ENCODE assay signal across 8 cellular contexts in the genomic region with DNA sequence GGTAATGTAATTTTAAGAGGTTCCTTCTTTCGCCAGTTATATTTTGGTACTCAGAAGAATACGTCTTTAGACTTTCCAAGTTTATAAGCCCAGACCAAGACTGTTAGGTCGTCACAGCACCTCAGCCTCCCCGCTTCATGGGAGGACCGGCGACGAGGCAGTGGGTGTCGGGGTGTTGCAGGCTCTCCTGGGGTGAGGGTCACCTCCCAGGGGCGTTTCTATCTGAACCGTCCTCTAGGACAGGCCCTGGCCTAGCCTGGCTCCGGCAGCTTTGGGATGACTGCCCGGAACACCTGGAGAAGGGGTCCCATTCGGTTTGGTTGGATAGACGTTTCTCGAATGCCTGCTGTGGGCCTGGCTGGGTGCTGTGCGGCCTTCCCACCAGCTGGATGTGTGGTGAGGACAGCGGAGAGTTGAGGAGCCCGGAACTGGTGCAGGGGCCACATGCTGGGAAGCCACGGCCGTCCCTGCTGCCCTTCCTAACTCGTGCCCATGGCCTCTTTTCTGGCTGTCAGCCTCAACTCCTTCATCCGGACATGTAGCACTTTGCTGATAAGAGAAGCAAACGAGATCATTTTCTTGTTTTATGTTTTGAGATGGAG. TPM values are rescaled to one million over a fixed set of nuclear protein-coding genes. Genes with fewer than 3 reads are reported as not detected.
DNase-seq lines count a peak whose midpoint lies in the region; ATAC-seq and TF ChIP-seq lines count a peak whose summit lies in the region.

No MANE protein-coding gene starts in this region.

- H3K27me3 ChIP-seq in kidney epithelial cell (ENCODE audit: control insufficient read depth, insufficient read depth, low read length), result peaks cover 3% of the 10 kb centered on the region
- no peaks in the 10 kb centered on the region for H3K27me3 ChIP-seq in suprapubic skin

- TF ChIP-seq CTCF in kidney epithelial cell (IDR thresholded peaks at IDR 0.05; ENCODE audit: insufficient read depth, low read length, poor library complexity, severe bottlenecking) (no peak), suprapubic skin (IDR thresholded peaks at IDR 0.05) (no peak)

- H3K9me3 ChIP-seq in suprapubic skin, result no peaks in the 10 kb centered on the region

- no peak for TF ChIP-seq EP300 in suprapubic skin (IDR thresholded peaks at IDR 0.05)

- peaks cover 1% of the 10 kb centered on the region for H3K36me3 Mint-ChIP-seq in activated CD4-positive, alpha-beta T cell treated with anti-CD3 and anti-CD28 coated beads for 36 hours (ENCODE audit: low read depth)
- H3K36me3 Mint-ChIP-seq in activated naive CD8-positive, alpha-beta T cell, result no peaks in the 10 kb centered on the region

- no peaks in the 10 kb centered on the region for H3K36me3 ChIP-seq in kidney epithelial cell (ENCODE audit: control insufficient read depth, insufficient read depth, low read length)
- peaks cover 4% of the 10 kb centered on the region for H3K36me3 ChIP-seq in suprapubic skin

- DNase-seq in activated CD4-positive, alpha-beta T cell treated with anti-CD3 and anti-CD28 coated beads for 36 hours, result no peak
- DNase-seq in activated CD4-positive, alpha-beta T cell treated with anti-CD3 and anti-CD28 coated beads, Interleukin-2, amount 50 U/mL, for 48 hours, result no peak
- DNase-seq in kidney epithelial cell (ENCODE audit: low read depth) (no peak), suprapubic skin (ENCODE audit: low spot score in 2 of 2) (no peak), DMS53 (lab: John Stamatoyannopoulos, UW) (no peak), DMS79 (lab: John Stamatoyannopoulos, UW) (no peak), KBM-7 (no peak)

- peak overlapping the region; percentile 60 for H3K27ac Mint-ChIP-seq in activated CD4-positive, alpha-beta T cell treated with anti-CD3 and anti-CD28 coated beads for 36 hours
- H3K27ac Mint-ChIP-seq in activated naive CD8-positive, alpha-beta T cell, result peak overlapping the region; percentile 75

- in situ Hi-C loops in KBM-7 (cut with MboI; ENCODE audit: low pct_unique_long_range_greater_than_20kb, low sequenced_read_pairs), result no loop called here

- H3K4me1 ChIP-seq in suprapubic skin, result peaks cover 71% of the 10 kb centered on the region

- H3K4me3 Mint-ChIP-seq in activated CD4-positive, alpha-beta T cell treated with anti-CD3 and anti-CD28 coated beads for 36 hours, result peak overlapping the region; percentile 77
- H3K4me3 Mint-ChIP-seq in activated naive CD8-positive, alpha-beta T cell, result peak overlapping the region; percentile 86

- no peaks in the 10 kb centered on the region for H3K9me3 Mint-ChIP-seq in activated CD4-positive, alpha-beta T cell treated with anti-CD3 and anti-CD28 coated beads for 36 hours (ENCODE audit: low read depth)
- H3K9me3 Mint-ChIP-seq in activated naive CD8-positive, alpha-beta T cell (ENCODE audit: low read depth), result no peaks in the 10 kb centered on the region

- H3K4me3 ChIP-seq in kidney epithelial cell (ENCODE audit: low read depth, low read length) (peak overlapping the region; percentile 86), suprapubic skin (peak overlapping the region; percentile 67)

- H3K4me1 Mint-ChIP-seq in activated CD4-positive, alpha-beta T cell treated with anti-CD3 and anti-CD28 coated beads for 36 hours, result peaks cover 36% of the 10 kb centered on the region
- peaks cover 42% of the 10 kb centered on the region for H3K4me1 Mint-ChIP-seq in activated naive CD8-positive, alpha-beta T cell (ENCODE audit: low read depth)

- H3K27ac ChIP-seq in suprapubic skin, result peak overlapping the region; percentile 97

- intact Hi-C loops in activated CD4-positive, alpha-beta T cell treated with anti-CD3 and anti-CD28 coated beads for 36 hours (cut with DNase I, micrococcal nuclease), result loop anchor here in 1 of 2 experiments (2.0 to 5.0 kb wide), 2 partner anchors 698 to 1033 kb away; a partner anchor contains a TSS

- no peaks in the 10 kb centered on the region for H3K27me3 Mint-ChIP-seq in activated CD4-positive, alpha-beta T cell treated with anti-CD3 and anti-CD28 coated beads for 36 hours
- peaks cover 3% of the 10 kb centered on the region for H3K27me3 Mint-ChIP-seq in activated naive CD8-positive, alpha-beta T cell

- ATAC-seq in activated CD4-positive, alpha-beta T cell treated with anti-CD3 and anti-CD28 coated beads for 36 hours, result no peak

- CTCF ChIA-PET in activated CD4-positive, alpha-beta T cell treated with anti-CD3 and anti-CD28 coated beads for 36 hours (lab: Charles Lee), result no interaction called here

- POLR2A ChIA-PET in activated CD4-positive, alpha-beta T cell treated with anti-CD3 and anti-CD28 coated beads for 36 hours (lab: Charles Lee), result no interaction called here

- TF ChIP-seq POLR2A in suprapubic skin (IDR thresholded peaks at IDR 0.05), result no peak

- WGBS in suprapubic skin, result 28% methylated on average over 20 of the region's 23 CpGs

RNA-seq across cellular contexts. Expression of a gene that starts 1.1 kb away (rescaled TPM):
- 10 to 100 TPM; 19.2 to 23.0 TPM for total RNA-seq in activated CD4-positive, alpha-beta T cell treated with anti-CD3 and anti-CD28 coated beads for 36 hours
- 26.5 and 30.3 TPM in 2 replicates for total RNA-seq in kidney epithelial cell
- 100 to 1,000 TPM in 1 of 4 donors, 10 to 100 TPM in 3; 78.1 to 132 (median 84.0) TPM for total RNA-seq in suprapubic skin

RNA-seq across cellular contexts. Expression of a gene that starts 19.3 kb away (rescaled TPM):
- total RNA-seq in activated CD4-positive, alpha-beta T cell treated with anti-CD3 and anti-CD28 coated beads for 36 hours, result not detected
- total RNA-seq in kidney epithelial cell, result not detected in 2 replicates
- total RNA-seq in suprapubic skin, result not detected

RNA-seq across cellular contexts. Expression of a gene that starts 56.6 kb away (rescaled TPM):
- 10 to 100 TPM; 38.0 to 44.9 TPM for total RNA-seq in activated CD4-positive, alpha-beta T cell treated with anti-CD3 and anti-CD28 coated beads for 36 hours
- total RNA-seq in kidney epithelial cell, result 19.5 and 31.9 TPM in 2 replicates
- 10 to 100 TPM; 19.1 to 43.0 (median 30.3) TPM for total RNA-seq in suprapubic skin
